In genomic region chr4:44038811-44039210, GRCh38 we compare ENCODE assay signal across 35 cellular contexts.
DNase-seq lines count a peak whose midpoint lies in the region; ATAC-seq and TF ChIP-seq lines count a peak whose summit lies in the region.
"Had no signal": no experiment of that assay in that cellular context is flagged by ENCODE, and none has a peak within 500 bp of the region (broad histone marks: within the 10 kb centered on the region; RNA-seq: fewer than 3 reads in every experiment).

No MANE protein-coding gene starts in this region.

- DNase-seq in GM23338 (ENCODE audit: low spot score) (no peak), cortex of kidney (lab: John Stamatoyannopoulos, UW) (no peak), T-helper 2 cell (no peak), D341Med (ENCODE audit: low spot score) (no peak), A673 (ENCODE audit: low spot score) (no peak)
- DNase-seq: 8988T; ACHN; AML-193; BE2C; C1 segment of cervical spinal cord; Caco-2; Calu3; CD4-positive, alpha-beta memory T cell; CD4-positive, alpha-beta T cell; CD4-positive, CD25-positive, alpha-beta regulatory T cell; CD8-positive, alpha-beta memory T cell; CD8-positive, alpha-beta T cell; COR-L47; DMS 273 treated with DMSO at 0.1 percent for 48 hours; DMS153; DMS53; DMS79; DMS79 treated with DMSO at 0.1 percent for 48 hours; DND-41; EL had no signal

- H3K27me3 Mint-ChIP-seq in GM23338 (ENCODE audit: insufficient read depth, low read depth, poor library complexity) = peaks cover 4% of the 10 kb centered on the region
- H3K27me3 Mint-ChIP-seq: B cell; CD4-positive, alpha-beta memory T cell; CD4-positive, alpha-beta T cell; CD4-positive, CD25-positive, alpha-beta regulatory T cell; CD8-positive, alpha-beta memory T cell had no signal

- no peak overlapping the region for H3K4me3 Mint-ChIP-seq in GM23338
- H3K4me3 Mint-ChIP-seq: B cell; CD14-positive monocyte; CD4-positive, alpha-beta memory T cell; CD4-positive, alpha-beta T cell; CD4-positive, CD25-positive, alpha-beta regulatory T cell; CD8-positive, alpha-beta memory T cell; CD8-positive, alpha-beta T cell had no signal

- H4K20me1 ChIP-seq in GM23338 (replicated peaks; ENCODE audit: insufficient read depth) (no peaks in the 10 kb centered on the region), OCI-LY3 (ENCODE audit: insufficient read depth, low read length) (no peaks in the 10 kb centered on the region)
- H4K20me1 ChIP-seq: BLaER1; BLaER1 treated with 17β-estradiol and CSF1 and Interleukin-3, amounts not matched to agents 10 nM and 100 nM had no signal

- H3K27ac Mint-ChIP-seq in GM23338 = no peak overlapping the region
- H3K27ac Mint-ChIP-seq: B cell; CD14-positive monocyte; CD4-positive, alpha-beta memory T cell; CD4-positive, alpha-beta T cell; CD4-positive, CD25-positive, alpha-beta regulatory T cell; CD8-positive, alpha-beta memory T cell; CD8-positive, alpha-beta T cell had no signal

- no peaks in the 10 kb centered on the region for H3K9me3 ChIP-seq in OCI-LY3 (ENCODE audit: insufficient read depth, low read length)
- peaks cover 18% of the 10 kb centered on the region for H3K9me3 ChIP-seq in A673 (ENCODE audit: low read depth, low read length, poor library complexity, severe bottlenecking)
- H3K9me3 ChIP-seq: A549; BE2C; BLaER1; BLaER1 treated with 17β-estradiol and CSF1 and Interleukin-3, amounts not matched to agents 10 nM and 100 nM had no signal

- H3K36me3 Mint-ChIP-seq in GM23338 (ENCODE audit: low read depth) = peaks cover 25% of the 10 kb centered on the region; the same call in 2 of the 3 replicates
- H3K36me3 Mint-ChIP-seq: CD14-positive monocyte; CD4-positive, alpha-beta memory T cell; CD4-positive, CD25-positive, alpha-beta regulatory T cell; CD8-positive, alpha-beta memory T cell; CD8-positive, alpha-beta T cell had no signal

- H3K4me2 ChIP-seq in GM23338 (no peak overlapping the region), OCI-LY3 (ENCODE audit: low read length) (peak overlapping the region; percentile 36)
- H3K4me2 ChIP-seq: A549; BLaER1; BLaER1 treated with 17β-estradiol and CSF1 and Interleukin-3, amounts not matched to agents 10 nM and 100 nM had no signal

- no TSS peak for BruUV-seq in A673 (replicated peaks; lab: Mats Ljungman, UMichigan)

- H3K27ac ChIP-seq in GM23338 (ENCODE audit: low read depth) (no peak overlapping the region), OCI-LY3 (ENCODE audit: low read length) (no peak overlapping the region), A673 (ENCODE audit: low read depth, low read length, poor library complexity, severe bottlenecking) (no peak overlapping the region)
- H3K27ac ChIP-seq: 22Rv1; A549; BLaER1; BLaER1 treated with 17β-estradiol and CSF1 and Interleukin-3, amounts not matched to agents 10 nM and 100 nM; C4-2B had no signal

- peak overlapping the region; percentile 40; the same call in 1 of the 2 replicates for H2AFZ ChIP-seq in GM23338
- no peak overlapping the region for H2AFZ ChIP-seq in OCI-LY3 (ENCODE audit: low read depth, low read length)

- H3K4me1 Mint-ChIP-seq in GM23338 = peaks cover 14% of the 10 kb centered on the region
- H3K4me1 Mint-ChIP-seq: B cell; CD14-positive monocyte; CD4-positive, alpha-beta memory T cell; CD4-positive, CD25-positive, alpha-beta regulatory T cell; CD8-positive, alpha-beta memory T cell had no signal

- H3K9me2 ChIP-seq in GM23338 (ENCODE audit: insufficient read depth) = peaks cover 18% of the 10 kb centered on the region

- no peak overlapping the region for H3K9ac ChIP-seq in OCI-LY3 (ENCODE audit: low read length)
- H3K9ac ChIP-seq: BLaER1; BLaER1 treated with 17β-estradiol and CSF1 and Interleukin-3, amounts not matched to agents 10 nM and 100 nM had no signal

- TF ChIP-seq CTCF in GM23338 (conservative IDR thresholded peaks at IDR 0.05; ENCODE audit: low read depth in 2 of 2) (no peak), OCI-LY3 (IDR thresholded peaks at IDR 0.05; ENCODE audit: low read depth, low read length) (no peak), A673 (conservative IDR thresholded peaks at IDR 0.05; ENCODE audit: low read depth, low read length) (no peak)

- intact Hi-C loops in A673 (cut with micrococcal nuclease; ENCODE audit: unreplicated experiment) = no loop called here

- ATAC-seq in GM18861 (IDR thresholded peaks at IDR 0.05; ENCODE audit: unreplicated experiment) (peak; percentile 54), GM18867 (IDR thresholded peaks at IDR 0.05; ENCODE audit: unreplicated experiment) (peak; percentile 58), GM23338 (no peak)
- ATAC-seq: A549; CD8-positive, alpha-beta T cell had no signal

- no peaks in the 10 kb centered on the region; the same call in none of the 3 replicates for H3K9me3 Mint-ChIP-seq in GM23338

- no peaks in the 10 kb centered on the region for H3F3A ChIP-seq in GM23338 (replicated peaks; ENCODE audit: low read depth)

- no peaks in the 10 kb centered on the region for H3K27me3 ChIP-seq in GM23338 (ENCODE audit: insufficient read depth)
- no peaks in the 10 kb centered on the region for H3K27me3 ChIP-seq in OCI-LY3 (ENCODE audit: low read depth, low read length)
- no peaks in the 10 kb centered on the region for H3K27me3 ChIP-seq in A673 (replicated peaks; ENCODE audit: insufficient read depth, low read depth, low read length, poor library complexity)
- H3K27me3 ChIP-seq: BE2C; BLaER1; BLaER1 treated with 17β-estradiol and CSF1 and Interleukin-3, amounts not matched to agents 10 nM and 100 nM had no signal

- H3K4me3 ChIP-seq in GM23338 = no peak overlapping the region
- no peak overlapping the region for H3K4me3 ChIP-seq in OCI-LY3 (ENCODE audit: low read length)
- H3K4me3 ChIP-seq in A673 (ENCODE audit: low read depth, low read length, poor library complexity, severe bottlenecking) = no peak overlapping the region
- H3K4me3 ChIP-seq: A549; BLaER1; BLaER1 treated with 17β-estradiol and CSF1 and Interleukin-3, amounts not matched to agents 10 nM and 100 nM had no signal

- peaks cover 7% of the 10 kb centered on the region; the same call in 1 of the 2 replicates for H3K4me1 ChIP-seq in GM23338 (ENCODE audit: insufficient read depth)
- peaks cover 25% of the 10 kb centered on the region for H3K4me1 ChIP-seq in OCI-LY3 (ENCODE audit: low read length)
- no peaks in the 10 kb centered on the region for H3K4me1 ChIP-seq in A673 (ENCODE audit: insufficient read depth, low read length, poor library complexity, severe bottlenecking)
- H3K4me1 ChIP-seq: A549, BE2C, BLaER1, Caco-2 had no signal

- CTCF ChIA-PET in A673 (lab: Charles Lee) = no interaction called here

- H3K36me3 ChIP-seq in GM23338 (ENCODE audit: insufficient read depth) (no peaks in the 10 kb centered on the region), OCI-LY3 (replicated peaks; ENCODE audit: low read depth, low read length) (no peaks in the 10 kb centered on the region), A673 (ENCODE audit: insufficient read depth, low read length, poor library complexity, severe bottlenecking) (no peaks in the 10 kb centered on the region)
- H3K36me3 ChIP-seq: BE2C; BLaER1; BLaER1 treated with 17β-estradiol and CSF1 and Interleukin-3, amounts not matched to agents 10 nM and 100 nM had no signal

- POLR2A ChIA-PET in A673 (lab: Charles Lee; ENCODE audit: low non-redundant PET) = no interaction called here

- H3K79me2 ChIP-seq in GM23338 (replicated peaks; ENCODE audit: insufficient read depth) (no peaks in the 10 kb centered on the region), OCI-LY3 (ENCODE audit: low read length) (no peaks in the 10 kb centered on the region)

TF ChIP-seq in GM23338, 12 proteins besides CTCF, POLR2A, EP300 and RAD21 (continues in another document):
- TF ChIP-seq ZNF331 (CRISPR knock-in tag; IDR thresholded peaks at IDR 0.05; ENCODE audit: low read depth) (no peak), ETS1 (IDR thresholded peaks at IDR 0.05) (no peak), STAT1 (IDR thresholded peaks at IDR 0.05; ENCODE audit: unreplicated experiment) (no peak), JUNB (IDR thresholded peaks at IDR 0.05; ENCODE audit: unreplicated experiment) (no peak), NANOG (IDR thresholded peaks at IDR 0.05; ENCODE audit: borderline replicate concordance) (no peak), EZH2 (IDR thresholded peaks at IDR 0.05; ENCODE audit: low read depth, unreplicated experiment) (no peak), POLR2AphosphoS5 (IDR thresholded peaks at IDR 0.05; ENCODE audit: low read depth) (no peak), CREB1 (CRISPR knock-in tag; IDR thresholded peaks at IDR 0.05; ENCODE audit: low read depth) (no peak), ZNF114 (CRISPR knock-in tag; IDR thresholded peaks at IDR 0.05) (no peak), REST (IDR thresholded peaks at IDR 0.05; ENCODE audit: unreplicated experiment) (no peak)
